19 cellular contexts compared by ENCODE assay signal in the genomic region with DNA sequence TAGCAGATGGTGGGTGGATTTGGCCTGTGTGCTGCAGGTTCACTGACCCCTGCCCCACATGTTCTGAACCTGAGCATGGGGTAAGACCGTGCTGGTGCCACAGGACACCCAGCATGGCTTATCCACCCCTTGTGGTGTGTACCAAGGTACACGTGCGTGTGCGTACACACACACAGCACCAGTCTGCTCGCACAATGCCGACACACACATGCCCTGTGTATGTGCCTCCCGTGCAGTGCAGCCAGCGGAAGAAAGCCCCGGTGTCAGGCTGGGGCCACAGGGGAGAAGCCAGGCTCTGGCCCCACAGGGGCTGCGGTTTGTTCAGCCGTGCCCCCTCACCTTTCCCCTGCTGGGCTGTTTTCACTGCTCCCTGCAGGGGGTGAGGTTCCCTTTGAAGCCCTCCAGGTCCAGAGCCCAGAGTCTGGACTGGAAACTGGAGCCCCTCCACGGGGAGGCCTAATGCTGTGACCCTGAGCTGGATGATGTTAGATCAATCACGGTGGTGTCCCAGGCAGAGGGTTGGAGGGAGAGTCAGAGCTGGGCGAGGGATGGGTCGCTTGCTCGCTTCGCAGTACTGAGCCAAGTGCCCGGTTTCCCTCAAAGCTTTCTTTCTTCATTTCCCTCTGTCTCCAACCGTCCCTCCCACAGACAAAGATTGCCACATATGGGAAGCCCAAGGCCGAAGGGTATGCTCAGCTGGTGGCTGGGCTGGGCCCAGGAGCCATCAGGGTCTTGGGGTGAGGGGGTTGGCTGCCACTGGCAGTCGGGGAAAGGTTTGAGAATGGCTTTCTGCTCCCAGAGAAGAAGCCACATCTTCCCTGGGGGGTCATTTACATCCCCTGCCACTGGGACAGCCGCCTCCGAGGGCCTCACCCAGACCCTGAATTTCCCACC. TPM values are rescaled to one million over a fixed set of nuclear protein-coding genes. Genes with fewer than 3 reads are reported as not detected.
A peak's percentile ranks its signal among the peaks of the same experiment; 100 is the strongest.
DNase-seq lines count a peak whose midpoint lies in the region; TF ChIP-seq lines count a peak whose summit lies in the region.
"Had no signal": no experiment of that assay in that cellular context is flagged by ENCODE, and none has a peak within 500 bp of the region (broad histone marks: within the 10 kb centered on the region; RNA-seq: fewer than 3 reads in every experiment).

No MANE protein-coding gene starts in this region.

- peak overlapping the region; percentile 39 for H3K27ac ChIP-seq in cingulate gyrus (ENCODE audit: low read depth, low read length)
- H3K27ac ChIP-seq: brain microvascular endothelial cell, GM23248, left lung, vagina, VCaP had no signal

- intact Hi-C loops in activated naive CD4-positive, alpha-beta T cell treated with anti-CD3 and anti-CD28 coated beads for 36 hours (cut with micrococcal nuclease): no loop called here

- no peaks in the 10 kb centered on the region for H3K27me3 Mint-ChIP-seq in activated naive CD4-positive, alpha-beta T cell treated with anti-CD3 and anti-CD28 coated beads for 36 hours (ENCODE audit: low read depth)

- H3K4me3 Mint-ChIP-seq in activated naive CD4-positive, alpha-beta T cell treated with anti-CD3 and anti-CD28 coated beads for 36 hours: no peak overlapping the region
- H3K4me3 Mint-ChIP-seq: CD8-positive, alpha-beta T cell; natural killer cell had no signal

- H3K36me3 Mint-ChIP-seq in activated naive CD4-positive, alpha-beta T cell treated with anti-CD3 and anti-CD28 coated beads for 36 hours (ENCODE audit: low read depth): no peaks in the 10 kb centered on the region
- H3K36me3 Mint-ChIP-seq: CD8-positive, alpha-beta T cell; natural killer cell had no signal

- no peaks in the 10 kb centered on the region for H3K9me3 Mint-ChIP-seq in activated naive CD4-positive, alpha-beta T cell treated with anti-CD3 and anti-CD28 coated beads for 36 hours
- H3K9me3 Mint-ChIP-seq: CD8-positive, alpha-beta T cell; natural killer cell had no signal

- peaks cover 36% of the 10 kb centered on the region for H3K4me1 Mint-ChIP-seq in activated naive CD4-positive, alpha-beta T cell treated with anti-CD3 and anti-CD28 coated beads for 36 hours (ENCODE audit: low read depth)
- H3K4me1 Mint-ChIP-seq: natural killer cell had no signal

- no peak for TF ChIP-seq CTCF in NB4 (IDR thresholded peaks at IDR 0.05; ENCODE audit: low read depth, low read length)

- DNase-seq in NCI-H2171 treated with DMSO at 0.1 percent for 48 hours (lab: John Stamatoyannopoulos, UW) (peak; percentile 25), NCI-H2171 (lab: John Stamatoyannopoulos, UW) (no peak), NB4 (ENCODE audit: low read depth) (peak; percentile 82), smooth muscle cell of the brain vasculature (ENCODE audit: low read depth, low spot score) (peak; percentile 73), T-helper 2 cell (no peak), foreskin melanocyte (no peak)
- no peak for DNase-seq in activated naive CD4-positive, alpha-beta T cell treated with anti-CD3 and anti-CD28 coated beads for 36 hours
- DNase-seq: activated CD8-positive, alpha-beta memory T cell treated with anti-CD3 and anti-CD28 coated beads for 24 hours; activated naive CD4-positive, alpha-beta T cell; brain microvascular endothelial cell; CD8-positive, alpha-beta T cell; effector CD8-positive, alpha-beta T cell; GM23248; left lung; natural killer cell; stimulated activated CD4-positive, alpha-beta T cell treated with anti-CD3 and anti-CD28 coated beads, Interleukin-2, amount 100 ng/mL, for 48 hours had no signal

- no peak overlapping the region for H3K27ac Mint-ChIP-seq in activated naive CD4-positive, alpha-beta T cell treated with anti-CD3 and anti-CD28 coated beads for 36 hours
- H3K27ac Mint-ChIP-seq: CD8-positive, alpha-beta T cell; natural killer cell had no signal

- H3K4me3 ChIP-seq in NB4 (ENCODE audit: low read depth, low read length): no peak overlapping the region
- H3K4me3 ChIP-seq: GM23248, left lung, vagina had no signal

- TF ChIP-seq POLR2A in NB4 (IDR thresholded peaks at IDR 0.05; ENCODE audit: extremely low read depth, insufficient read length): no peak

- CTCF ChIA-PET in activated naive CD4-positive, alpha-beta T cell treated with anti-CD3 and anti-CD28 coated beads for 36 hours (lab: Charles Lee): interaction anchor here (0.7 to 1.8 kb wide), 3 partner anchors 34 to 69 kb away, joined by 3 to 9 read pairs (median 3); no protein-coding TSS in a partner anchor

RNA-seq across cellular contexts. Expression of a gene that starts 6.2 kb away (rescaled TPM):
- 10 to 100 TPM in 1 of 2 experiments, 1 to 10 TPM in 1; 8.3 to 10.7 TPM for total RNA-seq in activated naive CD4-positive, alpha-beta T cell treated with anti-CD3 and anti-CD28 coated beads for 36 hours
- total RNA-seq: GM23248 had no signal

Comparison
In these comparisons a context has a peak if more than half of its experiments do, and no peak if none do; other contexts are left out.
1. DNase-seq: peak in NCI-H2171 treated with DMSO at 0.1 percent for 48 hours (single experiment), NB4 (single experiment) and smooth muscle cell of the brain vasculature (single experiment); none in NCI-H2171 (single experiment), T-helper 2 cell (0 of 5), foreskin melanocyte (single experiment) and activated naive CD4-positive, alpha-beta T cell treated with anti-CD3 and anti-CD28 coated beads for 36 hours (single experiment).